16 cellular contexts compared by ENCODE assay signal in the genomic region with DNA sequence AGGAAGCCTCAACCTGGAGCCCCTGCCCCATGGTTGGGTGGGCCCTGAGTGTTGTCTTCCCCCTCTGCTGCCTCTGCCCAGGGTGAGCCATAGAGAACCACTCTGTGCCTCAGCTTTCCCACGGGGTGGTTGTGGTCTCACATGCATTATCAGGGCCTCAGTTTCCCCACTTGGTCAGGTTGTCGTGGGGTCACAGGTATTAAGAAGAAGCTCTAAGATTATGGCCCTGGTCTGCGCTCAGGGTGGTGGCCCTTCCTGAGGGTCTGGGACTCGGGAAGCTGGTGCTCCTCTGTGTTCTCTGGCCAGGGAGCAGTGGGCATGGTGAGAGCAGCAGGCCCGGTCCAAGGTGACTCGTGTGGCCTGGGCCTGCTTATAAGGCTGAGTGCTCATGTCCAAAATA. TPM values are rescaled to one million over a fixed set of nuclear protein-coding genes. Genes with fewer than 3 reads are reported as not detected.
DNase-seq lines count a peak whose midpoint lies in the region; ATAC-seq and TF ChIP-seq lines count a peak whose summit lies in the region.
"Had no signal": no experiment of that assay in that cellular context is flagged by ENCODE, and none has a peak within 500 bp of the region (broad histone marks: within the 10 kb centered on the region; RNA-seq: fewer than 3 reads in every experiment).

No MANE protein-coding gene starts in this region.

- no peaks in the 10 kb centered on the region for H3K27me3 Mint-ChIP-seq in chondrocyte (ENCODE audit: low read depth)
- H3K27me3 Mint-ChIP-seq: B cell had no signal

- CTCF ChIA-PET in GM10248 (lab: Yijun Ruan, JAX) = interaction anchor here (1.2 to 3.1 kb wide), 2 partner anchors 11 to 51 kb away, joined by 3 to 15 read pairs; no protein-coding TSS in a partner anchor

- WGBS in sigmoid colon, 2 donors = 87 to 92% methylated on average over 6 of the region's 6 CpGs
- WGBS in aorta, 2 donors = 89 to 91% methylated on average over 6 of the region's 6 CpGs

- H3K4me3 ChIP-seq in sigmoid colon = no peak overlapping the region
- no peak overlapping the region for H3K4me3 ChIP-seq in aorta (ENCODE audit: low read length in 2 of 2)
- H3K4me3 ChIP-seq in foreskin fibroblast (ENCODE audit: low read depth in 1 of 2, low read length in 2 of 2) = no peak overlapping the region
- H3K4me3 ChIP-seq in H7 (ENCODE audit: insufficient read depth, low read depth, low read length) = no peak overlapping the region
- H3K4me3 ChIP-seq: BLaER1 treated with 17β-estradiol and CSF1 and Interleukin-3, amounts not matched to agents 10 nM and 100 nM; GM23338; K562 had no signal

- H3K27me3 ChIP-seq in sigmoid colon (no peaks in the 10 kb centered on the region), aorta (ENCODE audit: control insufficient read depth in 1 of 2, insufficient read depth in 2 of 2, low read length in 1 of 2) (no peaks in the 10 kb centered on the region), H7 (ENCODE audit: control insufficient read depth, insufficient read depth, low read length) (no peaks in the 10 kb centered on the region)
- H3K27me3 ChIP-seq: BLaER1 treated with 17β-estradiol and CSF1 and Interleukin-3, amounts not matched to agents 10 nM and 100 nM had no signal

- no peak for ATAC-seq in aorta (ENCODE audit: low FRiP score)
- ATAC-seq: CD8-positive, alpha-beta T cell; GM23338; K562 had no signal

- no peaks in the 10 kb centered on the region for H3K9me3 ChIP-seq in sigmoid colon
- no peaks in the 10 kb centered on the region for H3K9me3 ChIP-seq in aorta (ENCODE audit: control insufficient read depth, low read length)
- H3K9me3 ChIP-seq: BLaER1 treated with 17β-estradiol and CSF1 and Interleukin-3, amounts not matched to agents 10 nM and 100 nM had no signal

- TF ChIP-seq POLR2A in sigmoid colon (IDR thresholded peaks at IDR 0.05) = no peak

- intact Hi-C loops in sigmoid colon (cut with DNase I) (no loop called here), aorta (cut with DNase I) (loop anchor here in 1 of 2 donors (5.0 kb wide), 1 partner anchor 127 kb away; no protein-coding TSS in a partner anchor)

- no peak for TF ChIP-seq CTCF in GM10248 (IDR thresholded peaks at IDR 0.05; ENCODE audit: control extremely low read depth, extremely low read depth, low read depth, missing control alignments)
- TF ChIP-seq CTCF in chondrocyte (IDR thresholded peaks at IDR 0.05) = no peak
- TF ChIP-seq CTCF in sigmoid colon (IDR thresholded peaks at IDR 0.05) = no peak
- no peak for TF ChIP-seq CTCF in foreskin fibroblast (IDR thresholded peaks at IDR 0.05; ENCODE audit: low read depth, low read length)

- POLR2A ChIA-PET in GM10248 (lab: Yijun Ruan, JAX) = no interaction called here

- peaks cover 0 to 33% (median 2%) of the 10 kb centered on the region in 4 donors for H3K36me3 ChIP-seq in sigmoid colon
- no peaks in the 10 kb centered on the region for H3K36me3 ChIP-seq in aorta (ENCODE audit: control insufficient read depth in 1 of 2, insufficient read depth in 2 of 2, low read length in 1 of 2)
- no peaks in the 10 kb centered on the region for H3K36me3 ChIP-seq in H7 (replicated peaks; ENCODE audit: control insufficient read depth, insufficient read depth, low read length)

- H3K4me1 ChIP-seq in sigmoid colon (no peaks in the 10 kb centered on the region), aorta (ENCODE audit: control insufficient read depth in 1 of 2, insufficient read depth in 2 of 2, low read length in 2 of 2) (no peaks in the 10 kb centered on the region)

- H3K36me3 Mint-ChIP-seq in chondrocyte (ENCODE audit: low read depth) = peaks cover 11% of the 10 kb centered on the region

- no peak overlapping the region for H3K27ac ChIP-seq in sigmoid colon
- H3K27ac ChIP-seq in aorta (ENCODE audit: low read depth in 1 of 2, low read length in 2 of 2) = no peak overlapping the region
- H3K27ac ChIP-seq: BLaER1 treated with 17β-estradiol and CSF1 and Interleukin-3, amounts not matched to agents 10 nM and 100 nM had no signal

- no peak for TF ChIP-seq EP300 in sigmoid colon (IDR thresholded peaks at IDR 0.05)

- H3K27ac Mint-ChIP-seq in chondrocyte (ENCODE audit: unreplicated experiment) = no peak overlapping the region
- H3K27ac Mint-ChIP-seq: B cell; CD8-positive, alpha-beta T cell; GM23338; H9 had no signal

- H3K4me1 Mint-ChIP-seq in chondrocyte (ENCODE audit: low read depth) = no peaks in the 10 kb centered on the region

- H3K9me3 Mint-ChIP-seq in chondrocyte (ENCODE audit: low read depth) = no peaks in the 10 kb centered on the region
- H3K9me3 Mint-ChIP-seq: CD8-positive, alpha-beta T cell; GM23338; H9 had no signal

- DNase-seq in GM10248 (ENCODE audit: extremely low spot score) (peak; percentile 13), chondrocyte (ENCODE audit: low spot score) (peak; percentile 62), sigmoid colon (peak; percentile 42), aorta (peak; percentile 15 to 66), foreskin fibroblast (no peak), H7 (no peak)
- DNase-seq: Calu3; CD8-positive, alpha-beta T cell; DMS79 treated with DMSO at 0.1 percent for 48 hours; GF-D8; H9; IMR-90 had no signal

- H3K4me3 Mint-ChIP-seq in chondrocyte (ENCODE audit: unreplicated experiment) = no peak overlapping the region
- H3K4me3 Mint-ChIP-seq: B cell; CD8-positive, alpha-beta T cell; GM23338; H9 had no signal

RNA-seq across cellular contexts. Expression of a gene that starts 17.8 kb away (rescaled TPM):
- total RNA-seq in chondrocyte (10.2 to 14.4 TPM (median 13.2 TPM) in 3 replicates), sigmoid colon (10 to 100 TPM in 1 of 4 donors, 1 to 10 TPM in 3; 6.1 to 15.5 (median 8.1) TPM), aorta (10 to 100 TPM in 1 of 2 donors, 1 to 10 TPM in 1; 4.6 to 11.7 TPM)
- polyA plus RNA-seq in sigmoid colon (1 to 10 TPM; 1.4 to 6.2 (median 1.8) TPM), aorta (1 to 10 TPM; 3.1 to 9.0 TPM)
- total RNA-seq in H7 (2014; rRNA removed; shearing (Covaris generic)) = 4.0 and 5.7 TPM in 2 replicates

RNA-seq across cellular contexts. Expression of a gene that starts 42.0 kb away (rescaled TPM):
- total RNA-seq in chondrocyte (15.8 to 17.9 TPM (median 17.2 TPM) in 3 replicates), sigmoid colon (1 to 10 TPM; 4.3 to 8.4 (median 6.1) TPM), aorta (10 to 100 TPM in 1 of 2 donors, 1 to 10 TPM in 1; 7.1 to 12.2 TPM)
- polyA plus RNA-seq in sigmoid colon (10 to 100 TPM; 10.4 to 12.8 (median 12.6) TPM), aorta (10 to 100 TPM in 1 of 2 donors, 1 to 10 TPM in 1; 4.9 to 12.4 TPM)
- 24.9 and 31.4 TPM in 2 replicates for total RNA-seq in H7 (2014; rRNA removed; shearing (Covaris generic))

RNA-seq across cellular contexts. Expression of a gene that starts 47.2 kb away (rescaled TPM):
- total RNA-seq in chondrocyte = 9.9 to 13.9 TPM (median 13.2 TPM) in 3 replicates
- total RNA-seq in sigmoid colon = 10 to 100 TPM in 1 of 4 donors, 1 to 10 TPM in 3; 7.7 to 10.2 (median 9.3) TPM
- 10 to 100 TPM; 27.0 to 50.8 (median 28.2) TPM for polyA plus RNA-seq in sigmoid colon
- 1 to 10 TPM; 6.8 to 8.7 TPM for total RNA-seq in aorta
- 1 to 10 TPM; 2.0 to 3.6 TPM for polyA plus RNA-seq in aorta
- total RNA-seq in H7 (2014; rRNA removed; shearing (Covaris generic)) = 14.3 and 15.3 TPM in 2 replicates

Comparison
In these comparisons a context has a peak if more than half of its experiments do, and no peak if none do; other contexts are left out.
1. DNase-seq: peak in GM10248 (single experiment), chondrocyte (single experiment), sigmoid colon (single experiment) and aorta (2 of 2); none in foreskin fibroblast (0 of 2) and H7 (single experiment).